ENCODE assay signal across 14 cellular contexts in genomic region chr2:240234503-240234951, GRCh38.
DNase-seq lines count a peak whose midpoint lies in the region; TF ChIP-seq lines count a peak whose summit lies in the region.
"Had no signal": no experiment of that assay in that cellular context is flagged by ENCODE, and none has a peak within 500 bp of the region (broad histone marks: within the 10 kb centered on the region; RNA-seq: fewer than 3 reads in every experiment).

No MANE protein-coding gene starts in this region.

- no peak overlapping the region for H4K91ac ChIP-seq in H9 (ENCODE audit: insufficient read length, low read depth, low read length)

- H3K9me3 Mint-ChIP-seq in H9 = peaks cover 3 to 5% of the 10 kb centered on the region in 2 experiments; a peak in 4 of 5 replicates
- H3K9me3 Mint-ChIP-seq in nephron progenitor cell = peaks cover 10% of the 10 kb centered on the region

- no peaks in the 10 kb centered on the region; the same call in 1 of the 2 replicates for H3K4me1 ChIP-seq in H9 (ENCODE audit: insufficient read depth, low read length)
- H3K4me1 ChIP-seq in esophagus muscularis mucosa = peaks cover 27 to 37% (median 30%) of the 10 kb centered on the region in 4 donors

- H3K4me3 Mint-ChIP-seq in H9 (no peak overlapping the region), nephron progenitor cell (peak overlapping the region; percentile 12)
- H3K4me3 Mint-ChIP-seq: activated CD4-positive, alpha-beta T cell treated with anti-CD3 and anti-CD28 coated beads, Interleukin-2, amount 10 ng/mL, durations not matched to agents 24 days and 14 days; mesothelial cell of epicardium had no signal

- TF ChIP-seq EP300 in esophagus muscularis mucosa (IDR thresholded peaks at IDR 0.05) = no peak

- intact Hi-C loops in esophagus muscularis mucosa (cut with DNase I) = no loop called here

- H3K9ac ChIP-seq in H9 (ENCODE audit: extremely low read depth, insufficient read length, low read length) = no peak overlapping the region

- H4K8ac ChIP-seq in H9 (replicated peaks; ENCODE audit: insufficient read length, low read depth, low read length) = no peak overlapping the region

- DNase-seq in A172 (ENCODE audit: low spot score) (peak; percentile 23), H9 (no peak), esophagus muscularis mucosa (ENCODE audit: extremely low spot score) (no peak), nephron progenitor cell (no peak), NOMO-1 treated with dmso at 0.1 percent for 144 hours (lab: John Stamatoyannopoulos, UW; ENCODE audit: unreplicated experiment) (no peak), amniotic stem cell (lab: John Stamatoyannopoulos, UW) (no peak), dedifferentiated amniotic fluid mesenchymal stem cell (ENCODE audit: extremely low spot score) (no peak), T-helper 9 cell (no peak)
- DNase-seq: activated CD4-positive, alpha-beta T cell treated with anti-CD3 and anti-CD28 coated beads, Interleukin-2, amount 10 ng/mL, durations not matched to agents 24 days and 14 days; AML-193; DMS153; SHP77 treated with DMSO at 0.1 percent for 48 hours had no signal

- H2AK5ac ChIP-seq in H9 (ENCODE audit: insufficient read length, low read length) = no peak overlapping the region

- no peak overlapping the region for H3K18ac ChIP-seq in H9 (ENCODE audit: insufficient read length, low read depth, low read length)

- no peaks in the 10 kb centered on the region for H3K36me3 ChIP-seq in esophagus muscularis mucosa
- H3K36me3 ChIP-seq: breast epithelium had no signal

- H3K4me2 ChIP-seq in H9 (ENCODE audit: insufficient read depth, insufficient read length, low read length) = no peak overlapping the region

- no peaks in the 10 kb centered on the region; a peak in 1 of 7 replicates for H3K36me3 Mint-ChIP-seq in H9 (ENCODE audit: insufficient read depth in 1 of 3, low read depth in 3 of 3)
- H3K36me3 Mint-ChIP-seq in nephron progenitor cell (ENCODE audit: low read depth) = no peaks in the 10 kb centered on the region
- H3K36me3 Mint-ChIP-seq: mesothelial cell of epicardium had no signal

- H2BK12ac ChIP-seq in H9 (ENCODE audit: insufficient read length, low read depth, low read length) = no peak overlapping the region

- no peak overlapping the region for H3K56ac ChIP-seq in H9 (ENCODE audit: insufficient read length, low read depth, low read length)

- no peaks in the 10 kb centered on the region for H3K79me1 ChIP-seq in H9 (ENCODE audit: insufficient read depth, low read depth, low read length, poor library complexity, severe bottlenecking)

- no peak for TF ChIP-seq CTCF in H9 (conservative IDR thresholded peaks at IDR 0.05)
- TF ChIP-seq CTCF in esophagus muscularis mucosa (IDR thresholded peaks at IDR 0.05) = no peak
- no peak for TF ChIP-seq CTCF in nephron progenitor cell (IDR thresholded peaks at IDR 0.05)

- TF ChIP-seq POLR2A in esophagus muscularis mucosa (IDR thresholded peaks at IDR 0.05; ENCODE audit: low read depth) = no peak

- H4K5ac ChIP-seq in H9 (ENCODE audit: insufficient read length, low read depth, low read length) = no peak overlapping the region

- H2BK5ac ChIP-seq in H9 (ENCODE audit: insufficient read length, low read length) = no peak overlapping the region

- H3K14ac ChIP-seq in H9 (ENCODE audit: insufficient read depth, low read length) = no peak overlapping the region

- H3K4ac ChIP-seq in H9 (ENCODE audit: low read depth, low read length) = no peak overlapping the region

- H3K23ac ChIP-seq in H9 (ENCODE audit: insufficient read length, low read depth, low read length) = no peak overlapping the region

- WGBS in H9 (ENCODE audit: extremely low coverage, insufficient read length, low lambda C conversion rate) = no CpG with 5 or more reads among the region's 8 CpGs
- 70% methylated on average over 7 of the region's 8 CpGs for WGBS in esophagus muscularis mucosa

- H3K27me3 Mint-ChIP-seq in H9 (ENCODE audit: low read depth) (peaks cover 22% of the 10 kb centered on the region), nephron progenitor cell (ENCODE audit: low read depth, poor library complexity) (peaks cover 35% of the 10 kb centered on the region)

- H3K27me3 ChIP-seq in H9 (ENCODE audit: insufficient read depth, low read length) = no peaks in the 10 kb centered on the region
- H3K27me3 ChIP-seq in esophagus muscularis mucosa = peaks cover 0 to 2% (median 0%) of the 10 kb centered on the region in 4 donors
- H3K27me3 ChIP-seq: breast epithelium had no signal

- peaks cover 3 to 5% of the 10 kb centered on the region in 2 experiments; a peak in 3 of 4 replicates for H3K4me1 Mint-ChIP-seq in H9
- H3K4me1 Mint-ChIP-seq in nephron progenitor cell = peaks cover 50% of the 10 kb centered on the region
- H3K4me1 Mint-ChIP-seq: activated CD4-positive, alpha-beta T cell treated with anti-CD3 and anti-CD28 coated beads, Interleukin-2, amount 10 ng/mL, durations not matched to agents 24 days and 14 days had no signal

- H3K4me3 ChIP-seq in esophagus muscularis mucosa = no peak overlapping the region

- no peaks in the 10 kb centered on the region for H3K23me2 ChIP-seq in H9 (ENCODE audit: insufficient read length, low read depth, low read length, poor library complexity, severe bottlenecking)

- H2BK15ac ChIP-seq in H9 (ENCODE audit: low read depth, low read length) = no peak overlapping the region

- no peaks in the 10 kb centered on the region for H3K79me2 ChIP-seq in H9 (ENCODE audit: insufficient read depth, low read length)

- no peak overlapping the region for H3K27ac ChIP-seq in H9 (ENCODE audit: insufficient read length, low read depth, low read length)
- H3K27ac ChIP-seq in esophagus muscularis mucosa (replicated peaks in 1 of 4) = peak overlapping the region in 3 of 4 donors; percentile 44 to 76 (median 61)
- H3K27ac ChIP-seq: breast epithelium had no signal

- no peak overlapping the region for H3T11ph ChIP-seq in H9 (ENCODE audit: low read length)

- H2AFZ ChIP-seq in H9 (ENCODE audit: low read length) = no peak overlapping the region

- H3K9me3 ChIP-seq in H9 (ENCODE audit: control insufficient read depth, low read depth, low read length) (no peaks in the 10 kb centered on the region), esophagus muscularis mucosa (peaks cover 0 to 4% (median 2%) of the 10 kb centered on the region in 4 donors)
- H3K9me3 ChIP-seq: breast epithelium had no signal

- peak overlapping the region in 2 of 3 experiments; percentile 28 to 82; a peak in 1 of 7 replicates for H3K27ac Mint-ChIP-seq in H9
- H3K27ac Mint-ChIP-seq in nephron progenitor cell = no peak overlapping the region
- H3K27ac Mint-ChIP-seq: activated CD4-positive, alpha-beta T cell treated with anti-CD3 and anti-CD28 coated beads, Interleukin-2, amount 10 ng/mL, durations not matched to agents 24 days and 14 days; mesothelial cell of epicardium had no signal

- no peaks in the 10 kb centered on the region for H4K20me1 ChIP-seq in H9 (ENCODE audit: control insufficient read depth, insufficient read depth, insufficient read length)

- no peak overlapping the region for H2BK120ac ChIP-seq in H9 (ENCODE audit: low read depth, low read length, poor library complexity, severe bottlenecking)

- no peak overlapping the region for H2BK20ac ChIP-seq in H9 (ENCODE audit: low read depth, low read length, poor library complexity, severe bottlenecking)
